Comparison of ENCODE assay signal across 8 cellular contexts in genomic region chr5:95973793-95974325, GRCh38. TPM values are rescaled to one million over a fixed set of nuclear protein-coding genes. Genes with fewer than 3 reads are reported as not detected.
A peak's percentile ranks its signal among the peaks of the same experiment; 100 is the strongest.
DNase-seq lines count a peak whose midpoint lies in the region; ATAC-seq lines count a peak whose summit lies in the region.

No MANE protein-coding gene starts in this region.

- no peak overlapping the region for H2BK120ac ChIP-seq in mesenchymal stem cell (ENCODE audit: low read depth, low read length)

- no peak overlapping the region for H3K18ac ChIP-seq in mesenchymal stem cell (ENCODE audit: low read depth in 1 of 2, low read length in 2 of 2)

- H3K27me3 ChIP-seq in mesenchymal stem cell (ENCODE audit: control insufficient read depth in 1 of 2, insufficient read depth in 1 of 2, low read length in 2 of 2): no peaks in the 10 kb centered on the region

- H3K4me1 ChIP-seq in mesenchymal stem cell (ENCODE audit: control insufficient read depth, insufficient read depth, low read depth, low read length): peaks cover 3% of the 10 kb centered on the region

- peak overlapping the region; percentile 16 for H3K4me2 ChIP-seq in mesenchymal stem cell (ENCODE audit: low read length, poor library complexity, severe bottlenecking)

- WGBS in mesenchymal stem cell: 55% methylated on average over 3 of the region's 3 CpGs

- peak overlapping the region; percentile 68 for H2BK15ac ChIP-seq in mesenchymal stem cell (ENCODE audit: low read depth, poor library complexity, severe bottlenecking)

- H3K9me3 ChIP-seq in mesenchymal stem cell (ENCODE audit: control insufficient read depth, low read length): no peaks in the 10 kb centered on the region

- ATAC-seq in GM18858 (IDR thresholded peaks at IDR 0.05; ENCODE audit: unreplicated experiment) (peak; percentile 95), HG02642 (IDR thresholded peaks at IDR 0.05; ENCODE audit: poor library complexity, unreplicated experiment) (peak; percentile 90)

- no peak overlapping the region for H3K4me3 ChIP-seq in mesenchymal stem cell (ENCODE audit: insufficient read depth in 1 of 2, low read depth in 1 of 2, low read length in 2 of 2)

- H3K4ac ChIP-seq in mesenchymal stem cell (ENCODE audit: low read depth in 1 of 2, low read length in 2 of 2): no peak overlapping the region

- H3K79me1 ChIP-seq in mesenchymal stem cell (replicated peaks; ENCODE audit: low read length, poor library complexity, severe bottlenecking): no peaks in the 10 kb centered on the region

- no peak overlapping the region for H2BK5ac ChIP-seq in mesenchymal stem cell (ENCODE audit: low read depth, low read length, poor library complexity, severe bottlenecking)

- H3K23ac ChIP-seq in mesenchymal stem cell (ENCODE audit: low read length in 2 of 2): no peak overlapping the region

- H4K91ac ChIP-seq in mesenchymal stem cell (ENCODE audit: low read length): no peak overlapping the region

- no peak overlapping the region for H2AK5ac ChIP-seq in mesenchymal stem cell (ENCODE audit: low read length, severe bottlenecking)

- H3K9ac ChIP-seq in mesenchymal stem cell (ENCODE audit: low read length): no peak overlapping the region

- no peak overlapping the region for H2BK12ac ChIP-seq in mesenchymal stem cell (ENCODE audit: low read length in 2 of 2)

- no peaks in the 10 kb centered on the region for H3K36me3 ChIP-seq in mesenchymal stem cell (ENCODE audit: control insufficient read depth in 1 of 2, insufficient read depth in 2 of 2, low read depth in 1 of 2, low read length in 2 of 2)

- DNase-seq in NOMO-1 treated with DMSO at 0.1 percent for 48 hours (lab: John Stamatoyannopoulos, UW; ENCODE audit: unreplicated experiment) (peak; percentile 73), mesenchymal stem cell (peak; percentile 95), NCI-H1694 (lab: John Stamatoyannopoulos, UW) (no peak), NCI-H2196 treated with DMSO at 0.1 percent for 48 hours (lab: John Stamatoyannopoulos, UW; ENCODE audit: unreplicated experiment) (no peak), DMS153 treated with DMSO at 0.1 percent for 48 hours (lab: John Stamatoyannopoulos, UW; ENCODE audit: unreplicated experiment) (no peak), inferior parietal cortex (ENCODE audit: extremely low spot score) (no peak)

- H4K8ac ChIP-seq in mesenchymal stem cell (ENCODE audit: low read length): no peak overlapping the region

- no peak overlapping the region for H3K14ac ChIP-seq in mesenchymal stem cell (ENCODE audit: low read length in 2 of 2)

- H2AFZ ChIP-seq in mesenchymal stem cell (ENCODE audit: low read depth, low read length): no peak overlapping the region

- H3K27ac ChIP-seq in mesenchymal stem cell (ENCODE audit: low read length, poor library complexity, severe bottlenecking): peak overlapping the region; percentile 33

RNA-seq across cellular contexts. Expression of gene ELL2, which starts 12.2 kb away (rescaled TPM):
- polyA plus RNA-seq in mesenchymal stem cell (2013, experiment 1 of 2): 31.5 TPM
- 32.3 TPM for polyA plus RNA-seq in mesenchymal stem cell (2013, experiment 2 of 2)

Comparison
In these comparisons a context has a peak if more than half of its experiments do, and no peak if none do; other contexts are left out.
1. DNase-seq: peak in NOMO-1 treated with DMSO at 0.1 percent for 48 hours (single experiment) and mesenchymal stem cell (single experiment); none in NCI-H1694 (single experiment), NCI-H2196 treated with DMSO at 0.1 percent for 48 hours (single experiment), DMS153 treated with DMSO at 0.1 percent for 48 hours (single experiment) and inferior parietal cortex (single experiment).